Comparison of ENCODE assay signal across 1 cellular context in genomic region chr14:50669441-50669986, GRCh38.
TF ChIP-seq lines count a peak whose summit lies in the region.

No MANE protein-coding gene starts in this region.

TF ChIP-seq in H1, 55 proteins besides CTCF, POLR2A, EP300 and RAD21 (continued from another document):
- TF ChIP-seq SRF (IDR thresholded peaks at IDR 0.05; ENCODE audit: low read depth, low read length) = no peak
- TF ChIP-seq HDAC6 (IDR thresholded peaks at IDR 0.05; ENCODE audit: low read depth, low read length) = no peak
- TF ChIP-seq HDAC2 (IDR thresholded peaks at IDR 0.05; ENCODE audit: borderline replicate concordance in 1 of 2, low read depth in 2 of 2, low read length in 2 of 2) = no peak
